In genomic region chr12:64781374-64782029, GRCh38 we compare ENCODE assay signal across 8 cellular contexts. TPM values are rescaled to one million over a fixed set of nuclear protein-coding genes. Genes with fewer than 3 reads are reported as not detected.
A peak's percentile ranks its signal among the peaks of the same experiment; 100 is the strongest.
DNase-seq lines count a peak whose midpoint lies in the region; ATAC-seq and TF ChIP-seq lines count a peak whose summit lies in the region.

No MANE protein-coding gene starts in this region.

- H3K9me3 ChIP-seq in A673 (ENCODE audit: low read depth, low read length, poor library complexity, severe bottlenecking) (no peaks in the 10 kb centered on the region), endocrine pancreas (ENCODE audit: control insufficient read depth, low read length) (no peaks in the 10 kb centered on the region)

- no peaks in the 10 kb centered on the region for H3K36me3 Mint-ChIP-seq in nephron progenitor cell (ENCODE audit: low read depth)

- peaks cover 16% of the 10 kb centered on the region for H3K9me3 Mint-ChIP-seq in nephron progenitor cell

- intact Hi-C loops in A673 (cut with micrococcal nuclease; ENCODE audit: unreplicated experiment): no loop called here

- H3K4me1 ChIP-seq in A673 (ENCODE audit: insufficient read depth, low read length, poor library complexity, severe bottlenecking) (peaks cover 16% of the 10 kb centered on the region), endocrine pancreas (ENCODE audit: control insufficient read depth, insufficient read depth, low read length) (peaks cover 14% of the 10 kb centered on the region)

- H3K9ac ChIP-seq in endocrine pancreas (ENCODE audit: control insufficient read depth, insufficient read depth, low read length): peak overlapping the region; percentile 74

- peaks cover 14% of the 10 kb centered on the region for H3K4me1 Mint-ChIP-seq in nephron progenitor cell

- H3K4me3 ChIP-seq in A673 (ENCODE audit: low read depth, low read length, poor library complexity, severe bottlenecking) (peak overlapping the region; percentile 41), endocrine pancreas (ENCODE audit: control insufficient read depth, insufficient read depth, low read length) (peak overlapping the region; percentile 98)

- H3K36me3 ChIP-seq in A673 (ENCODE audit: insufficient read depth, low read length, poor library complexity, severe bottlenecking): no peaks in the 10 kb centered on the region
- no peaks in the 10 kb centered on the region for H3K36me3 ChIP-seq in endocrine pancreas (ENCODE audit: control insufficient read depth, insufficient read depth, low read length)

- BruUV-seq in A673 (replicated peaks; lab: Mats Ljungman, UMichigan): no TSS peak

- TF ChIP-seq CTCF in A673 (conservative IDR thresholded peaks at IDR 0.05; ENCODE audit: low read depth, low read length) (no peak), nephron progenitor cell (IDR thresholded peaks at IDR 0.05) (no peak)

- peak; percentile 22 for DNase-seq in A673 (ENCODE audit: low spot score)
- DNase-seq in NCI-H345 treated with DMSO at 0.1 percent for 48 hours (lab: John Stamatoyannopoulos, UW; ENCODE audit: unreplicated experiment): peak; percentile 30
- no peak for DNase-seq in nephron progenitor cell
- DNase-seq in MV-4-11 (lab: John Stamatoyannopoulos, UW): no peak

- CTCF ChIA-PET in A673 (lab: Charles Lee): no interaction called here

- H3K27ac ChIP-seq in A673 (ENCODE audit: low read depth, low read length, poor library complexity, severe bottlenecking): no peak overlapping the region

- no peak overlapping the region for H3K27ac Mint-ChIP-seq in nephron progenitor cell

- POLR2A ChIA-PET in A673 (lab: Charles Lee; ENCODE audit: low non-redundant PET): no interaction called here

- ATAC-seq in GM19372 (IDR thresholded peaks at IDR 0.05; ENCODE audit: low read depth, unreplicated experiment) (peak; percentile 24), GM18858 (IDR thresholded peaks at IDR 0.05; ENCODE audit: unreplicated experiment) (no peak), HG02623 (IDR thresholded peaks at IDR 0.05; ENCODE audit: unreplicated experiment) (no peak)

- H3K27me3 ChIP-seq in A673 (replicated peaks; ENCODE audit: insufficient read depth, low read depth, low read length, poor library complexity) (peaks cover 58% of the 10 kb centered on the region), endocrine pancreas (ENCODE audit: control insufficient read depth, insufficient read depth, low read length) (no peaks in the 10 kb centered on the region)

- peak overlapping the region; percentile 80 for H3K4me3 Mint-ChIP-seq in nephron progenitor cell

- peaks cover 92% of the 10 kb centered on the region for H3K27me3 Mint-ChIP-seq in nephron progenitor cell (ENCODE audit: low read depth, poor library complexity)

RNA-seq across cellular contexts. Expression of gene GNS, which starts 22.3 kb away (rescaled TPM):
- total RNA-seq in A673 (2021): 50.1 and 57.5 TPM in 2 replicates

RNA-seq across cellular contexts. Expression of gene TBC1D30, which starts 42.9 kb away (rescaled TPM):
- 2.0 and 2.1 TPM in 2 replicates for total RNA-seq in A673 (2021)

Comparison
In these comparisons a context has a peak if more than half of its experiments do, and no peak if none do; other contexts are left out.
1. DNase-seq: peak in A673 (single experiment) and NCI-H345 treated with DMSO at 0.1 percent for 48 hours (single experiment); none in nephron progenitor cell (single experiment) and MV-4-11 (single experiment).